ENCODE assay signal across 22 cellular contexts in genomic region chr6:97025088-97025487, GRCh38.
DNase-seq lines count a peak whose midpoint lies in the region; ATAC-seq and TF ChIP-seq lines count a peak whose summit lies in the region.
"Had no signal": no experiment of that assay in that cellular context is flagged by ENCODE, and none has a peak within 500 bp of the region (broad histone marks: within the 10 kb centered on the region; RNA-seq: fewer than 3 reads in every experiment).

No MANE protein-coding gene starts in this region.

- peak overlapping the region; percentile 51 for H3K27ac Mint-ChIP-seq in activated T-cell treated with anti-CD3 and anti-CD28 coated beads, Interleukin-2, amount 50 U/mL, for 72 hours
- H3K27ac Mint-ChIP-seq: CD14-positive monocyte; CD4-positive, alpha-beta T cell; CD8-positive, alpha-beta memory T cell had no signal

- no peaks in the 10 kb centered on the region for H3K27me3 ChIP-seq in dorsolateral prefrontal cortex
- H3K27me3 ChIP-seq: BE2C; BLaER1 treated with 17β-estradiol and CSF1 and Interleukin-3, amounts not matched to agents 10 nM and 100 nM had no signal

- H3K27ac ChIP-seq in dorsolateral prefrontal cortex (peak overlapping the region in 58 of 59 donors; percentile 25 to 93 (median 83)), substantia nigra (ENCODE audit: low read depth, low read length, poor library complexity, severe bottlenecking) (peak overlapping the region; percentile 79)
- H3K27ac ChIP-seq: 22Rv1; BLaER1 treated with 17β-estradiol and CSF1 and Interleukin-3, amounts not matched to agents 10 nM and 100 nM; GM23248 had no signal

- no peaks in the 10 kb centered on the region for H3K4me1 Mint-ChIP-seq in activated T-cell treated with anti-CD3 and anti-CD28 coated beads, Interleukin-2, amount 50 U/mL, for 72 hours (ENCODE audit: low read depth)
- H3K4me1 Mint-ChIP-seq in activated T-cell treated with anti-CD3 and anti-CD28 coated beads, Interleukin-2, amount 50 U/mL, for 4 hours (ENCODE audit: low read depth), result no peaks in the 10 kb centered on the region
- H3K4me1 Mint-ChIP-seq: CD14-positive monocyte; CD8-positive, alpha-beta memory T cell had no signal

- H3K4me3 Mint-ChIP-seq in activated T-cell treated with anti-CD3 and anti-CD28 coated beads, Interleukin-2, amount 50 U/mL, for 72 hours, result no peak overlapping the region
- no peak overlapping the region for H3K4me3 Mint-ChIP-seq in activated T-cell treated with anti-CD3 and anti-CD28 coated beads, Interleukin-2, amount 50 U/mL, for 4 hours
- H3K4me3 Mint-ChIP-seq: CD14-positive monocyte; CD4-positive, alpha-beta T cell; CD8-positive, alpha-beta memory T cell had no signal

- ATAC-seq in activated T-cell treated with anti-CD3 and anti-CD28 coated beads, Interleukin-2, amount 50 U/mL, for 72 hours (replicated peaks in 1 of 2), result no peak
- ATAC-seq in activated T-cell treated with anti-CD3 and anti-CD28 coated beads, Interleukin-2, amount 50 U/mL, for 4 hours, result no peak
- no peak for ATAC-seq in GM21717 (IDR thresholded peaks at IDR 0.05; ENCODE audit: unreplicated experiment)
- no peak for ATAC-seq in GM21360 (IDR thresholded peaks at IDR 0.05; ENCODE audit: unreplicated experiment)
- ATAC-seq in GM19463 (IDR thresholded peaks at IDR 0.05; ENCODE audit: unreplicated experiment), result no peak
- ATAC-seq: GM12878 had no signal

- TF ChIP-seq CTCF in dorsolateral prefrontal cortex (IDR thresholded peaks at IDR 0.05 in 54 of 56, conservative IDR thresholded peaks at IDR 0.05 in 2 of 56; ENCODE audit: low read depth in 1 of 56, partially characterized antibody in 56 of 56), result no peak

- DNase-seq in activated T-cell treated with anti-CD3 and anti-CD28 coated beads, Interleukin-2, amount 50 U/mL, for 72 hours, result no peak
- DNase-seq in activated T-cell treated with anti-CD3 and anti-CD28 coated beads, Interleukin-2, amount 50 U/mL, for 4 hours, result no peak
- no peak for DNase-seq in dorsolateral prefrontal cortex
- peak in 1 of 49 donors; percentile 40 for DNase-seq in substantia nigra (lab: John Stamatoyannopoulos, UW)
- DNase-seq in activated CD4-positive, CD25-positive, alpha-beta regulatory T cell (lab: John Stamatoyannopoulos, UW), result no peak
- DNase-seq: BE2C; CD4-positive, alpha-beta T cell; CD8-positive, alpha-beta memory T cell; DMS 273 treated with DMSO at 0.1 percent for 48 hours; DMS79; EL; GDM1; GM23248; H7; HCEC 1CT had no signal

- peak overlapping the region in 7 of 59 donors; percentile 2 to 12 (median 11) for H3K4me3 ChIP-seq in dorsolateral prefrontal cortex
- H3K4me3 ChIP-seq: BLaER1 treated with 17β-estradiol and CSF1 and Interleukin-3, amounts not matched to agents 10 nM and 100 nM; GM12878; GM23248 had no signal

- H3K27me3 Mint-ChIP-seq in activated T-cell treated with anti-CD3 and anti-CD28 coated beads, Interleukin-2, amount 50 U/mL, for 72 hours (ENCODE audit: low read depth), result no peaks in the 10 kb centered on the region
- H3K27me3 Mint-ChIP-seq in activated T-cell treated with anti-CD3 and anti-CD28 coated beads, Interleukin-2, amount 50 U/mL, for 4 hours (ENCODE audit: low read depth), result no peaks in the 10 kb centered on the region
- H3K27me3 Mint-ChIP-seq: CD4-positive, alpha-beta T cell; CD8-positive, alpha-beta memory T cell had no signal

- intact Hi-C loops in dorsolateral prefrontal cortex (cut with DNase I), result no loop called here

- H3K9me3 Mint-ChIP-seq in activated T-cell treated with anti-CD3 and anti-CD28 coated beads, Interleukin-2, amount 50 U/mL, for 72 hours, result no peaks in the 10 kb centered on the region
- H3K9me3 Mint-ChIP-seq in activated T-cell treated with anti-CD3 and anti-CD28 coated beads, Interleukin-2, amount 50 U/mL, for 4 hours, result no peaks in the 10 kb centered on the region
- H3K9me3 Mint-ChIP-seq: CD4-positive, alpha-beta T cell; CD8-positive, alpha-beta memory T cell had no signal

- H3K36me3 Mint-ChIP-seq in activated T-cell treated with anti-CD3 and anti-CD28 coated beads, Interleukin-2, amount 50 U/mL, for 72 hours (ENCODE audit: insufficient read depth in 2 of 2), result no peaks in the 10 kb centered on the region
- H3K36me3 Mint-ChIP-seq in activated T-cell treated with anti-CD3 and anti-CD28 coated beads, Interleukin-2, amount 50 U/mL, for 4 hours (ENCODE audit: insufficient read depth), result peaks cover 4% of the 10 kb centered on the region
- H3K36me3 Mint-ChIP-seq: CD14-positive monocyte had no signal
